ENCODE assay signal across 15 cellular contexts in the genomic region with DNA sequence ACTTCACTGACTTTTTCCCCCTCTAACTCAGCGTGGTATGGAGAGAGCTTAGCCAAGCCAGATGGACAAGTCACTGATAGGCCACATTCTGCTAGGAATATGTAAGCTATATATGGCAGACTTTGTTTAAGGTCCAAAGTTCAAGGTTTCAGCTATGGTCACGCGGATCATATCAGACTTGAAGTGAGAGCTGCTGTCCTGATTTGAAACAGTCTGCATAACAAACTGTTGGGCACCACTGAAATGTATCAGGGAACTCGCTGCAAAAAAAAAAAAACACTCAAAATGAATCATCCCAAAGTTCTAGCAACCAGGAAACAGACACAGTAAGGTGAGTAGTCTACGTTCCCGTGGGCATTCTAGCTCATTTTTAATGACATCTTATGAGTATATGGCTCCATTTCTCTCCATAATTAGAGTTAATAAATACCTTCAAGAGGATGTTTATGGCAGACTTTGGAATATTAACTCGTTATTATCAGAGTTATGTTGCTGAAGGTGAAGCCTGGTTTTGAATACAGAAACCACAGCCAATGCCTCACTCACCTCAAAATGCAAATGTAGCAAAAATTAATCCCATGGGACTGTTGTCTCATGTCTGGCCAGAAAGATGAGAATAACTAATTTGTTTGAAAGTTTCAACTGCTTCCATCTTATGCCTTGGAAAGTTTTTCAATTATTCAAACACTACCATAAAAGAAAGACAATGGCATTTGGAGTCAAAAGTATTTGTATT. TPM values are rescaled to one million over a fixed set of nuclear protein-coding genes. Genes with fewer than 3 reads are reported as not detected.
DNase-seq lines count a peak whose midpoint lies in the region; ATAC-seq, FAIRE-seq and TF ChIP-seq lines count a peak whose summit lies in the region.
"Had no signal": no experiment of that assay in that cellular context is flagged by ENCODE, and none has a peak within 500 bp of the region (broad histone marks: within the 10 kb centered on the region; RNA-seq: fewer than 3 reads in every experiment).

No MANE protein-coding gene starts in this region.

- H3K4me1 Mint-ChIP-seq in Caco-2 (ENCODE audit: low read depth, unreplicated experiment): peaks cover 5% of the 10 kb centered on the region

- no peak overlapping the region for H3K27ac ChIP-seq in OCI-LY7 (ENCODE audit: low read depth, low read length, poor library complexity, severe bottlenecking)
- H3K27ac ChIP-seq: transverse colon, WERI-Rb-1 had no signal

- no peaks in the 10 kb centered on the region for H3K9me3 Mint-ChIP-seq in Caco-2 (ENCODE audit: unreplicated experiment)
- H3K9me3 Mint-ChIP-seq: activated naive CD8-positive, alpha-beta T cell treated with anti-CD3 and anti-CD28 coated beads for 36 hours; H9 had no signal

- H3K4me1 ChIP-seq in Caco-2 (peaks cover 20% of the 10 kb centered on the region), OCI-LY7 (ENCODE audit: insufficient read depth, low read length, poor library complexity, severe bottlenecking) (peaks cover 5% of the 10 kb centered on the region)

- DNase-seq in Caco-2 (peak; percentile 34 to 60), HuH-7.5 (ENCODE audit: low spot score) (peak; percentile 55), epithelial cell of esophagus (ENCODE audit: low read depth) (peak; percentile 65), amniotic stem cell (lab: John Stamatoyannopoulos, UW) (no peak), OCI-LY7 (ENCODE audit: low spot score) (no peak), H54 (ENCODE audit: insufficient read length, low spot score) (no peak)
- DNase-seq in stimulated activated CD4-positive, alpha-beta T cell treated with anti-CD3 and anti-CD28 coated beads, Interleukin-1b, Interleukin-23, amount 100 ng/mL, for 48 hours: no peak
- DNase-seq: ACHN; activated naive CD8-positive, alpha-beta T cell treated with anti-CD3 and anti-CD28 coated beads for 36 hours; H9; NCI-H2107; transverse colon; WERI-Rb-1 had no signal

- TF ChIP-seq POLR2A in H54 (IDR thresholded peaks at IDR 0.05; ENCODE audit: low read depth, low read length): no peak

- H3K79me2 ChIP-seq in OCI-LY7 (ENCODE audit: insufficient read depth, low read depth, low read length): no peaks in the 10 kb centered on the region

- no peak overlapping the region for H3K4me2 ChIP-seq in OCI-LY7 (ENCODE audit: low read length)

- no peak for FAIRE-seq in H54 (lab: Jason Lieb, UNC)

- H2AFZ ChIP-seq in OCI-LY7 (ENCODE audit: low read length): no peak overlapping the region

- H3K4me3 Mint-ChIP-seq in Caco-2 (ENCODE audit: unreplicated experiment): no peak overlapping the region
- H3K4me3 Mint-ChIP-seq: activated naive CD8-positive, alpha-beta T cell treated with anti-CD3 and anti-CD28 coated beads for 36 hours; H9 had no signal

- H3K36me3 ChIP-seq in Caco-2 (ENCODE audit: control insufficient read depth, insufficient read depth, low read length): no peaks in the 10 kb centered on the region
- H3K36me3 ChIP-seq in OCI-LY7 (ENCODE audit: insufficient read depth, low read length): no peaks in the 10 kb centered on the region
- H3K36me3 ChIP-seq: transverse colon, WERI-Rb-1 had no signal

- intact Hi-C loops in Caco-2 (cut with micrococcal nuclease; ENCODE audit: unreplicated experiment): no loop called here
- intact Hi-C loops in OCI-LY7 (cut with micrococcal nuclease; ENCODE audit: unreplicated experiment): no loop called here

- no peaks in the 10 kb centered on the region for H3K27me3 ChIP-seq in Caco-2 (replicated peaks; ENCODE audit: control insufficient read depth, insufficient read depth, low read length)
- H3K27me3 ChIP-seq: transverse colon had no signal

- POLR2A ChIA-PET in Caco-2 (lab: Charles Lee) (interaction anchor here (0.6 to 1.1 kb wide), 3 partner anchors 12 to 261 kb away, joined by 3 to 12 read pairs (median 4); partner anchors contain the start of genes DPH3, OXNAD1 and RFTN1), OCI-LY7 (lab: Charles Lee) (interaction anchor here (0.6 to 1.2 kb wide), 3 partner anchors 10 to 918 kb away, joined by 3 to 5 read pairs (median 3); partner anchors contain the start of gene OXNAD1)

- H3K27ac Mint-ChIP-seq in Caco-2 (ENCODE audit: unreplicated experiment): peak overlapping the region; percentile 21
- H3K27ac Mint-ChIP-seq: activated naive CD8-positive, alpha-beta T cell treated with anti-CD3 and anti-CD28 coated beads for 36 hours; H9 had no signal

- H3K36me3 Mint-ChIP-seq in Caco-2 (ENCODE audit: insufficient read depth, unreplicated experiment): no peaks in the 10 kb centered on the region

- ATAC-seq in GM19467 (IDR thresholded peaks at IDR 0.05; ENCODE audit: unreplicated experiment): peak; percentile 43
- ATAC-seq: esophagus mucosa had no signal

- H3K9me3 ChIP-seq in Caco-2 (no peaks in the 10 kb centered on the region), OCI-LY7 (ENCODE audit: low read length) (no peaks in the 10 kb centered on the region)
- H3K9me3 ChIP-seq: transverse colon had no signal

- CTCF ChIA-PET in Caco-2 (lab: Charles Lee) (interaction anchor here (0.7 to 1.0 kb wide), 4 partner anchors 12 to 350 kb away, joined by 3 to 5 read pairs (median 4); partner anchors contain the start of gene DPH3), OCI-LY7 (lab: Charles Lee; ENCODE audit: unreplicated experiment) (interaction anchor here (1.7 kb wide), 1 partner anchor 12 kb away, joined by 3 read pairs; the partner anchor contains the start of gene DPH3)

- H3K4me3 ChIP-seq in Caco-2 (ENCODE audit: low read depth, low read length): no peak overlapping the region
- no peak overlapping the region for H3K4me3 ChIP-seq in epithelial cell of esophagus (ENCODE audit: low read length)
- no peak overlapping the region for H3K4me3 ChIP-seq in OCI-LY7 (ENCODE audit: low read depth, low read length, poor library complexity, severe bottlenecking)
- H3K4me3 ChIP-seq: transverse colon had no signal

- TF ChIP-seq CTCF in Caco-2 (IDR thresholded peaks at IDR 0.05; ENCODE audit: insufficient read depth in 1 of 2, low read depth in 1 of 2, low read length in 1 of 2, severe bottlenecking in 1 of 2, unreplicated experiment in 1 of 2) (no peak), epithelial cell of esophagus (IDR thresholded peaks at IDR 0.05; ENCODE audit: insufficient read depth, low read depth, low read length, missing control alignments) (no peak), OCI-LY7 (conservative IDR thresholded peaks at IDR 0.05; ENCODE audit: low read length) (no peak)

- H4K20me1 ChIP-seq in OCI-LY7 (ENCODE audit: insufficient read depth, low read length): no peaks in the 10 kb centered on the region

- H3K9me2 ChIP-seq in OCI-LY7 (ENCODE audit: insufficient read depth, low read length): no peaks in the 10 kb centered on the region

- H3K27me3 Mint-ChIP-seq in Caco-2 (ENCODE audit: insufficient read depth, unreplicated experiment): no peaks in the 10 kb centered on the region
- H3K27me3 Mint-ChIP-seq: activated naive CD8-positive, alpha-beta T cell treated with anti-CD3 and anti-CD28 coated beads for 36 hours had no signal

- BruUV-seq in Caco-2 (replicated peaks; lab: Mats Ljungman, UMichigan): no TSS peak
- BruUV-seq in OCI-LY7 (replicated peaks; lab: Mats Ljungman, UMichigan): no TSS peak

RNA-seq across cellular contexts. Expression of gene DPH3, which starts 12.3 kb away (rescaled TPM):
- total RNA-seq in Caco-2 (2022) (25.6 and 30.0 TPM in 2 replicates), OCI-LY7 (2022) (14.4 and 19.0 TPM in 2 replicates)
- 4.8 and 7.3 TPM in 2 replicates for total RNA-seq in OCI-LY7 (2014; rRNA removed; shearing (Covaris generic))

RNA-seq across cellular contexts. Expression of gene OXNAD1, which starts 12.6 kb away (rescaled TPM):
- total RNA-seq in Caco-2 (2022): 20.0 and 22.9 TPM in 2 replicates
- total RNA-seq in OCI-LY7 (2014; rRNA removed; shearing (Covaris generic)): 16.6 and 18.7 TPM in 2 replicates
- 18.1 and 22.0 TPM in 2 replicates for total RNA-seq in OCI-LY7 (2022)

Comparison
In these comparisons a context has a peak if more than half of its experiments do, and no peak if none do; other contexts are left out.
1. DNase-seq: peak in Caco-2 (2 of 2), HuH-7.5 (single experiment) and epithelial cell of esophagus (single experiment); none in amniotic stem cell (single experiment), stimulated activated CD4-positive, alpha-beta T cell treated with anti-CD3 and anti-CD28 coated beads, Interleukin-1b, Interleukin-23, amount 100 ng/mL, for 48 hours (single experiment), OCI-LY7 (single experiment) and H54 (single experiment).